ENCODE assay signal across 24 cellular contexts in the genomic region with DNA sequence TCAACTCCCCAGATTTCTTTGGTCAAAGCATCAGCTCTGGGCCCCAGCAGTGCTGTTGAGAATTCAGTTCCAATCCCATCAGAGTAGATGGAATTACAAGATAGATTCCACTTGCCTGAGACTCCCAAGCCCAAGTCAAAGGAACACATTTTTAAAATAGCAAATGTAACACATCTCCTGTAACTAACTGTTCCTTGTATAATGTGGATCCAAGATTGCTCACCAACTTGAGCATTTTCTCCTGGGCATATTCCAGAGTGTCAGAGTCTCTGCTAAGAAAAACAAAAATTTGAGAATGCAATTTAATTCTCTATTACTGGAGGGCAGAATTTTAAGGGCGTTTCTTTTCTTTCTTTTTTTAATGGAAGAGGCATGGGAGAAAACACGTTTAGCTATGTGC.
"Had no signal": no experiment of that assay in that cellular context is flagged by ENCODE, and none has a peak within 500 bp of the region (broad histone marks: within the 10 kb centered on the region; RNA-seq: fewer than 3 reads in every experiment).

No MANE protein-coding gene starts in this region.

- H3K36me3 ChIP-seq: gastrocnemius medialis, heart right ventricle, pancreas, upper lobe of left lung, uterus had no signal

- H3K27me3 ChIP-seq: gastrocnemius medialis, heart right ventricle, pancreas, testis, upper lobe of left lung, uterus had no signal

- H3K27ac Mint-ChIP-seq: endodermal cell; progenitor cell of endocrine pancreas; stimulated activated effector memory CD8-positive, alpha-beta T cell treated with anti-CD3 and anti-CD28 coated beads, Interleukin-12 subunit alpha, Interleukin-12 subunit beta, amount 100 ng/mL, for 72 hours had no signal

- H3K9me3 ChIP-seq: gastrocnemius medialis, pancreas, testis, upper lobe of left lung, uterus had no signal

- DNase-seq: dermis blood vessel endothelial cell; effector CD4-positive, alpha-beta T cell; endodermal cell; erythroblast; gastrocnemius medialis; heart right ventricle; hypothalamus; islet precursor cell; mammary epithelial cell; natural killer cell; nucleus accumbens; pancreas; right cardiac atrium; stimulated activated CD4-positive, alpha-beta T cell treated with anti-CD3 and anti-CD28 coated beads, Interleukin-4, amount 100 ng/mL, for 1 hour; stimulated activated CD8-positive, alpha-beta memory T cell treated with anti-CD3 and anti-CD28 coated beads, Interleukin-4, amount 100 ng/mL, for 48 hours; stimulated activated naive CD8-positive, alpha-beta T cell treated with anti-CD3 and anti-CD28 coated beads, Interleukin-15, Interleukin-2, amounts not matched to agents 100 U/mL and 50 U/mL, for 24 hours; testis; upper lobe of left lung; uterus had no signal

- H3K4me1 ChIP-seq: gastrocnemius medialis, heart right ventricle, pancreas, testis, upper lobe of left lung, uterus had no signal

- H3K36me3 Mint-ChIP-seq: stimulated activated effector memory CD8-positive, alpha-beta T cell treated with anti-CD3 and anti-CD28 coated beads, Interleukin-12 subunit alpha, Interleukin-12 subunit beta, amount 100 ng/mL, for 72 hours had no signal

- H3K27ac ChIP-seq: gastrocnemius medialis, heart right ventricle, pancreas, testis, upper lobe of left lung, uterus had no signal

- H3K4me2 ChIP-seq: smooth muscle cell had no signal

- H3K27me3 Mint-ChIP-seq: progenitor cell of endocrine pancreas had no signal

- ATAC-seq: gastrocnemius medialis; heart right ventricle; left lobe of liver; natural killer cell; pancreas; right cardiac atrium; stimulated activated effector memory CD8-positive, alpha-beta T cell treated with anti-CD3 and anti-CD28 coated beads, Interleukin-12 subunit alpha, Interleukin-12 subunit beta, amount 100 ng/mL, for 72 hours; stimulated activated naive CD8-positive, alpha-beta T cell treated with anti-CD3 and anti-CD28 coated beads, Interleukin-15, Interleukin-2, amounts not matched to agents 100 U/mL and 50 U/mL, for 24 hours had no signal

- H3K4me1 Mint-ChIP-seq: neural crest cell; stimulated activated effector memory CD8-positive, alpha-beta T cell treated with anti-CD3 and anti-CD28 coated beads, Interleukin-12 subunit alpha, Interleukin-12 subunit beta, amount 100 ng/mL, for 72 hours had no signal

- H3K4me3 Mint-ChIP-seq: endodermal cell; natural killer cell; neural crest cell; stimulated activated effector memory CD8-positive, alpha-beta T cell treated with anti-CD3 and anti-CD28 coated beads, Interleukin-12 subunit alpha, Interleukin-12 subunit beta, amount 100 ng/mL, for 72 hours had no signal

- H3K4me3 ChIP-seq: gastrocnemius medialis, heart right ventricle, pancreas, smooth muscle cell, testis, upper lobe of left lung, uterus had no signal
